Comparison of ENCODE assay signal across 2 cellular contexts in the genomic region with DNA sequence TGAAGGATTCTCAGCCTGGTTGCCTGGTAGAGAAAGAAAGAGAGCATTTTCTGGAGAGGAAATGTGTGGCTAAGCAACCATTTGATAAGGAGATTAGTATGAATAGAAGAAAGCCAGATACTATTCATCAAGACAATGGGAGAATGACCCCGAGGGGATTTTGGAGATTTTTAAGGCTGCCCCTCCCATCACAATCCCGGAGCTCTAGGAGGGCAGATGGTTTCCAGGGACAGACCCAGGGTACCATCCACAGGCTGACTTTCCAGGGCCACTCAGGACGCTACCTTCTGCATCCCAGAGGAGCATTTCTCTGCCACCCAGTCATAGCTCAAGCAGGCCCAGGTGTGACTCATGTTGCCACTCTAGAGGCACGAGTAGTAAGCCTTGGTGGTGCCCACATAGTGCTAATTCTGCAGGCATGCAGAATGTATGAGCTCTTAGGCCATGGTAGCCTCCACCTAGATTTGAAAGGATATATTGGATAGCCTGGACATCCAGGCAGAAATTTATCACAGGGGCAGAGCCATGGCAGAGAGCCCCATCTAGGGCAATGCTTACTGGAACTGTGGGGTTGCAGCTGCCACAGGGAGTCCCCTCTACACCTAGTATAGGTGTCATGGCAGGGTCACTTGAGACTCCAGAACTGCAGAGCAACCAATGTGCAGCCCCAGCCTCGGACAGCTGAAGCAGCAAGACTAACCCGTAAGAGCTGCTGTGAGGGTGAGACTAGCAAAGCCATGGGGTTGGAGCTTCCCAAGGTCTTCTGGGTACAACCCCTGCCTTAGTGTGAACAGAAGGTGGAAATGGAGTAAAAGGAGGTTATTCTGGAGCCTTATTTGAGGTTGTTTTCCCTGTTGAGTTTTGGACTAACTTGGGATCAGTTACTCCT.
TF ChIP-seq lines count a peak whose summit lies in the region.

No MANE protein-coding gene starts in this region.

TF ChIP-seq in A549, 52 proteins besides CTCF, POLR2A, EP300 and RAD21:
- TF ChIP-seq FOSL2 (IDR thresholded peaks at IDR 0.05) = 0 out of 2 replicates have a peak, but pooled peaks have one; percentile 8
- TF ChIP-seq FOSL2 (CRISPR knock-in tag; IDR thresholded peaks at IDR 0.05) = no peak
- no peak for TF ChIP-seq HOXA7 (CRISPR knock-in tag; IDR thresholded peaks at IDR 0.05)
- peak; percentile 11 for TF ChIP-seq MAFK (IDR thresholded peaks at IDR 0.05; ENCODE audit: partially characterized antibody)
- TF ChIP-seq, protein P1, sequence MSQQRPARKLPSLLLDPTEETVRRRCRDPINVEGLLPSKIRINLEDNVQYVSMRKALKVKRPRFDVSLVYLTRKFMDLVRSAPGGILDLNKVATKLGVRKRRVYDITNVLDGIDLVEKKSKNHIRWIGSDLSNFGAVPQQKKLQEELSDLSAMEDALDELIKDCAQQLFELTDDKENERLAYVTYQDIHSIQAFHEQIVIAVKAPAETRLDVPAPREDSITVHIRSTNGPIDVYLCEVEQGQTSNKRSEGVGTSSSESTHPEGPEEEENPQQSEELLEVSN (IDR thresholded peaks at IDR 0.05; ENCODE audit: borderline replicate concordance, low read depth) = peak; percentile 29; the same call in 1 of the 2 replicates
- TF ChIP-seq, protein P2, sequence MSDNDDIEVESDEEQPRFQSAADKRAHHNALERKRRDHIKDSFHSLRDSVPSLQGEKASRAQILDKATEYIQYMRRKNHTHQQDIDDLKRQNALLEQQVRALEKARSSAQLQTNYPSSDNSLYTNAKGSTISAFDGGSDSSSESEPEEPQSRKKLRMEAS (IDR thresholded peaks at IDR 0.05) = peak; percentile 30; the same call in 1 of the 2 replicates

TF ChIP-seq in IMR-90, 13 proteins besides CTCF, POLR2A, EP300 and RAD21:
- TF ChIP-seq BHLHE40 (IDR thresholded peaks at IDR 0.05; ENCODE audit: low read depth, low read length) (no peak), RFX5 (IDR thresholded peaks at IDR 0.05; ENCODE audit: low read depth, low read length) (no peak), SMC3 (IDR thresholded peaks at IDR 0.05; ENCODE audit: low read depth, low read length) (no peak), MAZ (IDR thresholded peaks at IDR 0.05; ENCODE audit: borderline replicate concordance, low read depth, low read length) (no peak), RCOR1 (IDR thresholded peaks at IDR 0.05; ENCODE audit: insufficient replicate concordance, low read length) (no peak), CHD1 (IDR thresholded peaks at IDR 0.05; ENCODE audit: low read depth, low read length) (no peak), MAFK (IDR thresholded peaks at IDR 0.05; ENCODE audit: low read depth, low read length) (no peak), CEBPB (IDR thresholded peaks at IDR 0.05; ENCODE audit: low read depth, low read length) (no peak), NFE2L2 (IDR thresholded peaks at IDR 0.05; ENCODE audit: low read depth, low read length) (no peak), MXI1 (IDR thresholded peaks at IDR 0.05; ENCODE audit: borderline replicate concordance, low read depth, low read length) (no peak), FOS (IDR thresholded peaks at IDR 0.05; ENCODE audit: low read depth, low read length) (no peak)
- TF ChIP-seq, protein P3, sequence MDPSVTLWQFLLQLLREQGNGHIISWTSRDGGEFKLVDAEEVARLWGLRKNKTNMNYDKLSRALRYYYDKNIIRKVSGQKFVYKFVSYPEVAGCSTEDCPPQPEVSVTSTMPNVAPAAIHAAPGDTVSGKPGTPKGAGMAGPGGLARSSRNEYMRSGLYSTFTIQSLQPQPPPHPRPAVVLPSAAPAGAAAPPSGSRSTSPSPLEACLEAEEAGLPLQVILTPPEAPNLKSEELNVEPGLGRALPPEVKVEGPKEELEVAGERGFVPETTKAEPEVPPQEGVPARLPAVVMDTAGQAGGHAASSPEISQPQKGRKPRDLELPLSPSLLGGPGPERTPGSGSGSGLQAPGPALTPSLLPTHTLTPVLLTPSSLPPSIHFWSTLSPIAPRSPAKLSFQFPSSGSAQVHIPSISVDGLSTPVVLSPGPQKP (IDR thresholded peaks at IDR 0.05; ENCODE audit: borderline replicate concordance, low read depth, low read length) = no peak
- TF ChIP-seq, protein P4, sequence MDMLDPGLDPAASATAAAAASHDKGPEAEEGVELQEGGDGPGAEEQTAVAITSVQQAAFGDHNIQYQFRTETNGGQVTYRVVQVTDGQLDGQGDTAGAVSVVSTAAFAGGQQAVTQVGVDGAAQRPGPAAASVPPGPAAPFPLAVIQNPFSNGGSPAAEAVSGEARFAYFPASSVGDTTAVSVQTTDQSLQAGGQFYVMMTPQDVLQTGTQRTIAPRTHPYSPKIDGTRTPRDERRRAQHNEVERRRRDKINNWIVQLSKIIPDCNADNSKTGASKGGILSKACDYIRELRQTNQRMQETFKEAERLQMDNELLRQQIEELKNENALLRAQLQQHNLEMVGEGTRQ (IDR thresholded peaks at IDR 0.05; ENCODE audit: low read depth, low read length) = no peak
